In the genomic region with DNA sequence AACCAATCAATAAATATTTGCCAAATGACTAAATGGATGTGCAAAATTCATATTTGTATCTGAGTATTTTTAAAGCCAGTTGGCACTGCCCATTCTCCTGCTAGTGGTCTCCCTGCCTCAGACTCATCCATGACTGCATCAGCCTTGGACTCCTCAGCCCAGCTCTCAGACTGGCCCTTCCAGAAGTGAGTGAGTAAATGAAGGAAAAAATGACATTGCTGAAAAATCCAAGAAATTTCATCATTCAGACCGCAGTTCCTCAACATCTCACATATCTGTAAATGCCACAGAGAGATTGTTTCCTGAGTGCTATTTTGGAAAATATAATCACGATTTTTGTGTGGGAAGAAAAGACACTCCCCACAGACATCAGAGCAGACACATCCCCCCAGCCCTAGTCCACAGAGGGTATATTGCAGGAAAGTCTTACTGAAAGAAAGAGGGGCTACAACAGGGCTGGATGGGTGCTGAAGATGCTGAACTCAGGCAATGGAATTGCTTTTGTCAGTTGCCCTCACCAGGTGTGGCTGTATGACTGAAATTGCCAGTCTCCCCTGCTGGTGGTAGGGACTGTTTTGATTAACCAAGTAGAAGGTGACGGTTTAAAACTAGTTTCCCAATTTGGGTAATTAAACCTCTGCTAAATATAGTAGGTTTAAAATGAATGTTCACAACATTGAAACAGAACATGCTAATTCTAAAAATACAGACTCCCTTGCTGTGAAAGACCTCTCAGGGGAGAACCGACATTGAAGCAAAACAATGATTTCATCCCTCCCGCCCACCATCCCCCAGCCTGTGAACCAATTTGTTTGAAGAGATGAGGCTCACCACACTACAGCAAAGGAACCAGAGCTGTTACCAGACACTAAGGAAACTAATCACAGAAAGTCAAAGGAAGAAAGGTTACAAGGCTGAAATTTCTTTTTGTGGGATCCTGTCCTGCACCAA, we compare ENCODE assay signal across 9 cellular contexts.
DNase-seq lines count a peak whose midpoint lies in the region; ATAC-seq, FAIRE-seq and TF ChIP-seq lines count a peak whose summit lies in the region.
"Had no signal": no experiment of that assay in that cellular context is flagged by ENCODE, and none has a peak within 500 bp of the region (broad histone marks: within the 10 kb centered on the region; RNA-seq: fewer than 3 reads in every experiment).

No MANE protein-coding gene starts in this region.

- no peak overlapping the region for H3K9ac ChIP-seq in kidney (ENCODE audit: low read length in 2 of 2)

- ATAC-seq in GM19463 (IDR thresholded peaks at IDR 0.05; ENCODE audit: unreplicated experiment): peak; percentile 90
- ATAC-seq in HG03354 (IDR thresholded peaks at IDR 0.05; ENCODE audit: poor library complexity, severe bottlenecking, unreplicated experiment): peak; percentile 86

- no peaks in the 10 kb centered on the region for H3K9me3 ChIP-seq in kidney (ENCODE audit: control insufficient read depth in 1 of 2, low read length in 2 of 2)

- H3K4me3 ChIP-seq in fibroblast of mammary gland (ENCODE audit: control insufficient read depth, low read depth, low read length) (no peak overlapping the region), kidney (ENCODE audit: low read length in 2 of 2) (no peak overlapping the region)
- H3K4me3 ChIP-seq: lung had no signal

- no peaks in the 10 kb centered on the region for H3K4me1 ChIP-seq in kidney (ENCODE audit: control insufficient read depth in 1 of 2, insufficient read depth in 1 of 2, low read depth in 1 of 2, low read length in 2 of 2)

- TF ChIP-seq CTCF in fibroblast of mammary gland (conservative IDR thresholded peaks at IDR 0.05; ENCODE audit: control insufficient read depth, insufficient read depth, low read depth, low read length): no peak
- TF ChIP-seq CTCF in kidney (IDR thresholded peaks at IDR 0.05; ENCODE audit: borderline replicate concordance, extremely low read depth, insufficient read depth): no peak

- FAIRE-seq in kidney (lab: Jason Lieb, UNC): no peak

- H3K27ac ChIP-seq in kidney (ENCODE audit: low read depth in 2 of 2, low read length in 2 of 2): no peak overlapping the region

- H3K36me3 ChIP-seq in kidney (ENCODE audit: control insufficient read depth in 1 of 2, insufficient read depth in 2 of 2, low read length in 2 of 2): no peaks in the 10 kb centered on the region

- intact Hi-C loops in kidney (cut with DNase I): no loop called here

- DNase-seq in AG20443 (ENCODE audit: low spot score) (peak; percentile 56), fibroblast of mammary gland (ENCODE audit: low read depth) (peak; percentile 72), DMS114 treated with DMSO at 0.1 percent for 48 hours (lab: John Stamatoyannopoulos, UW; ENCODE audit: unreplicated experiment) (no peak), dermis blood vessel endothelial cell (no peak), NCI-H187 (lab: John Stamatoyannopoulos, UW) (no peak), kidney (no peak)

Comparison
In these comparisons a context has a peak if more than half of its experiments do, and no peak if none do; other contexts are left out.
1. DNase-seq: peak in AG20443 (single experiment) and fibroblast of mammary gland (single experiment); none in DMS114 treated with DMSO at 0.1 percent for 48 hours (single experiment), dermis blood vessel endothelial cell (single experiment), NCI-H187 (0 of 2) and kidney (single experiment).